In genomic region chr2:135741395-135742306, GRCh38 we compare ENCODE assay signal across 8 cellular contexts. TPM values are rescaled to one million over a fixed set of nuclear protein-coding genes. Genes with fewer than 3 reads are reported as not detected.
A peak's percentile ranks its signal among the peaks of the same experiment; 100 is the strongest.
DNase-seq lines count a peak whose midpoint lies in the region; ATAC-seq and TF ChIP-seq lines count a peak whose summit lies in the region.

Gene UBXN4 (plus strand): TSS chr2:135741855. CDS start chr2:135741930, 75 bp downstream.

- H3K27me3 ChIP-seq in upper lobe of left lung, result no peaks in the 10 kb centered on the region

- intact Hi-C loops in cardiac septum (cut with DNase I), result loop anchor here (2.0 to 5.0 kb wide), 2 partner anchors 136 to 211 kb away; partner anchors contain the start of genes MCM6, R3HDM1 and ZRANB3

- peak within 1 kb of the TSS; percentile 98 for H3K27ac ChIP-seq in adipose tissue (ENCODE audit: low read depth, low read length)
- peak within 1 kb of the TSS; percentile 99 to 100 (median 100) for H3K27ac ChIP-seq in upper lobe of left lung

- peak; percentile 81 for DNase-seq in NCI-H1417 treated with DMSO at 0.1 percent for 48 hours (lab: John Stamatoyannopoulos, UW)
- peak; percentile 90 for DNase-seq in T follicular helper cell (ENCODE audit: low read depth)
- DNase-seq in cardiac septum (ENCODE audit: low spot score), result peak; percentile 98
- DNase-seq in pons (ENCODE audit: low spot score), result peak; percentile 99
- DNase-seq in upper lobe of left lung, result peak; percentile 99

- TF ChIP-seq EP300 in upper lobe of left lung (IDR thresholded peaks at IDR 0.05), result peak in 1 of 4 donors; percentile 33

- TF ChIP-seq CTCF in GM12873 (IDR thresholded peaks at IDR 0.05; ENCODE audit: insufficient read depth, low read depth, low read length, missing control alignments), result peak; percentile 70
- TF ChIP-seq CTCF in upper lobe of left lung (IDR thresholded peaks at IDR 0.05), result peak in 3 of 6 experiments; percentile 26 to 50 (median 44)

- H3K4me3 ChIP-seq in upper lobe of left lung, result peak within 1 kb of the TSS; percentile 61 to 92 (median 88)

- peaks cover 24 to 27% (median 25%) of the 10 kb centered on the region in 4 donors for H3K4me1 ChIP-seq in upper lobe of left lung

- peak in 3 of 4 donors; percentile 94 to 95 (median 95) for TF ChIP-seq POLR2A in upper lobe of left lung (IDR thresholded peaks at IDR 0.05)

- WGBS in adipose tissue, 3 donors, result 1% methylated on average over 80 to 92 of the region's 92 CpGs
- 1 to 2% methylated on average over 12 to 76 of the region's 92 CpGs for WGBS in upper lobe of left lung, 2 donors

- H3K9me3 ChIP-seq in upper lobe of left lung, result no peaks in the 10 kb centered on the region

- peaks cover 0 to 6% (median 0%) of the 10 kb centered on the region in 4 donors for H3K36me3 ChIP-seq in upper lobe of left lung

- ATAC-seq in HG02763 (IDR thresholded peaks at IDR 0.05; ENCODE audit: unreplicated experiment) (peak; percentile 93), upper lobe of left lung (ENCODE audit: low FRiP score in 2 of 2) (peak; percentile 97 to 99)

RNA-seq across cellular contexts. Expression of gene UBXN4, which starts in this region (rescaled TPM):
- 10 to 100 TPM; 37.6 to 45.3 (median 38.0) TPM for polyA plus RNA-seq in adipose tissue
- total RNA-seq in cardiac septum (65.6 TPM), upper lobe of left lung (100 to 1,000 TPM in 1 of 6 donors, 10 to 100 TPM in 5; 34.0 to 101 (median 67.8) TPM)

Comparison
In these comparisons a context has a peak if more than half of its experiments do, and no peak if none do; other contexts are left out.
1. Peak in every context shown above with its lines: DNase-seq, ATAC-seq, H3K4me3 ChIP-seq and H3K27ac ChIP-seq.